ENCODE assay signal across 16 cellular contexts in genomic region chr1:193356249-193356648, GRCh38.
"Had no signal": no experiment of that assay in that cellular context is flagged by ENCODE, and none has a peak within 500 bp of the region (broad histone marks: within the 10 kb centered on the region; RNA-seq: fewer than 3 reads in every experiment).

No MANE protein-coding gene starts in this region.

- ATAC-seq: naive thymus-derived CD8-positive, alpha-beta T cell; stimulated activated naive B cell treated with anti-CD40 and anti-IgM and Interleukin-4, amounts not matched to agents 10 μg/mL and 1 μg/mL and 100 μg/mL, for 72 hours; stimulated activated naive CD8-positive, alpha-beta T cell treated with anti-CD3 and anti-CD28 coated beads, Interleukin-15, amount 100 ng/mL, for 72 hours had no signal

- H3K27me3 ChIP-seq: ovary, right lobe of liver, transverse colon had no signal

- H3K9me3 ChIP-seq: ovary, right lobe of liver, thoracic aorta, transverse colon had no signal

- H3K4me1 ChIP-seq: right lobe of liver had no signal

- H3K36me3 ChIP-seq: ovary, right lobe of liver, thoracic aorta, transverse colon had no signal

- H3K27ac ChIP-seq: coronary artery, ovary, right lobe of liver, thoracic aorta had no signal

- H3K4me3 ChIP-seq: coronary artery, ovary, right lobe of liver, thoracic aorta, transverse colon had no signal

- DNase-seq: central memory CD4-positive, alpha-beta T cell; effector CD8-positive, alpha-beta T cell; foreskin melanocyte; head of caudate nucleus; islet precursor cell; mesendoderm; naive thymus-derived CD8-positive, alpha-beta T cell; ovary; right lobe of liver; stimulated activated CD4-positive, alpha-beta T cell treated with anti-CD3 and anti-CD28 coated beads, Interleukin-2, amount 100 ng/mL, for 24 hours; stimulated activated CD4-positive, alpha-beta T cell treated with anti-CD3 and anti-CD28 coated beads, Interleukin-4, amount 100 ng/mL, for 4 hours; stimulated activated naive B cell treated with anti-CD40 and anti-IgM and Interleukin-4, amounts not matched to agents 10 μg/mL and 1 μg/mL and 100 μg/mL, for 72 hours; stimulated activated naive CD8-positive, alpha-beta T cell treated with anti-CD3 and anti-CD28 coated beads, Interleukin-15, amount 100 ng/mL, for 72 hours; transverse colon had no signal
